9 cellular contexts compared by ENCODE assay signal in genomic region chr5:173065155-173065554, GRCh38. TPM values are rescaled to one million over a fixed set of nuclear protein-coding genes. Genes with fewer than 3 reads are reported as not detected.
DNase-seq lines count a peak whose midpoint lies in the region; ATAC-seq and TF ChIP-seq lines count a peak whose summit lies in the region.
"Had no signal": no experiment of that assay in that cellular context is flagged by ENCODE, and none has a peak within 500 bp of the region (broad histone marks: within the 10 kb centered on the region; RNA-seq: fewer than 3 reads in every experiment).

No MANE protein-coding gene starts in this region.

- no peaks in the 10 kb centered on the region for H4K20me1 ChIP-seq in MM.1S (ENCODE audit: insufficient read depth, low read length)

- H3K4me1 Mint-ChIP-seq in CD4-positive, alpha-beta memory T cell = peaks cover 48 to 87% (median 67%) of the 10 kb centered on the region in 4 donors
- peaks cover 68 to 86% of the 10 kb centered on the region in 2 donors for H3K4me1 Mint-ChIP-seq in immature natural killer cell
- H3K4me1 Mint-ChIP-seq in mesothelial cell of epicardium = no peaks in the 10 kb centered on the region

- POLR2A ChIA-PET in CD4-positive, alpha-beta memory T cell (lab: Charles Lee; ENCODE audit: partially characterized antibody) = interaction anchor here (1.8 to 2.1 kb wide), 2 partner anchors 8 to 295 kb away, joined by 5 to 10 read pairs; no protein-coding TSS in a partner anchor

- CTCF ChIA-PET in CD4-positive, alpha-beta memory T cell (lab: Charles Lee; ENCODE audit: partially characterized antibody) = interaction anchor here (1.0 to 2.8 kb wide), 3 partner anchors 81 to 89 kb away, joined by 3 to 7 read pairs (median 7); partner anchors contain the start of gene ATP6V0E1

- peaks cover 85% of the 10 kb centered on the region for H3K79me2 ChIP-seq in MM.1S (ENCODE audit: low read length)

- peak overlapping the region; percentile 58 to 89 (median 82) for H3K27ac Mint-ChIP-seq in CD4-positive, alpha-beta memory T cell
- peak overlapping the region; percentile 9 to 86 (median 58) for H3K27ac Mint-ChIP-seq in immature natural killer cell
- H3K27ac Mint-ChIP-seq in mesothelial cell of epicardium = no peak overlapping the region

- H3K36me3 Mint-ChIP-seq in CD4-positive, alpha-beta memory T cell = peaks cover 14 to 26% of the 10 kb centered on the region in 2 donors
- H3K36me3 Mint-ChIP-seq in immature natural killer cell (peaks cover 0 to 6% (median 3%) of the 10 kb centered on the region in 3 donors), mesothelial cell of epicardium (peaks cover 7% of the 10 kb centered on the region)

- DNase-seq in CD4-positive, alpha-beta memory T cell = peak in 1 of 5 donors; percentile 8
- peak; percentile 34 for DNase-seq in MM.1S
- no peak for DNase-seq in immature natural killer cell
- DNase-seq in mesothelial cell of epicardium (ENCODE audit: low spot score in 2 of 2, unreplicated experiment in 2 of 2) = no peak
- DNase-seq in HPDE6-E6E7 (ENCODE audit: extremely low spot score) = no peak
- DNase-seq in gastrocnemius medialis = no peak
- DNase-seq in ovary = no peak
- DNase-seq: NCI-H187 had no signal

- H3K9ac ChIP-seq in MM.1S (ENCODE audit: low read length) = no peak overlapping the region

- TF ChIP-seq CTCF in MM.1S (IDR thresholded peaks at IDR 0.05; ENCODE audit: low read length) (no peak), mesothelial cell of epicardium (IDR thresholded peaks at IDR 0.05; ENCODE audit: unreplicated experiment) (no peak), gastrocnemius medialis (IDR thresholded peaks at IDR 0.05 in 4 of 5, conservative IDR thresholded peaks at IDR 0.05 in 1 of 5) (no peak), ovary (IDR thresholded peaks at IDR 0.05) (no peak)

- H3K9me3 Mint-ChIP-seq in CD4-positive, alpha-beta memory T cell = no peaks in the 10 kb centered on the region
- H3K9me3 Mint-ChIP-seq in immature natural killer cell (no peaks in the 10 kb centered on the region), mesothelial cell of epicardium (peaks cover 4% of the 10 kb centered on the region)

- peak overlapping the region; percentile 57 for H3K4me2 ChIP-seq in MM.1S (ENCODE audit: low read depth, low read length)

- peak overlapping the region; percentile 34 for H3K27ac ChIP-seq in CD4-positive, alpha-beta memory T cell (ENCODE audit: low read depth, low read length)
- peak overlapping the region; percentile 9; the same call in 1 of the 2 replicates for H3K27ac ChIP-seq in MM.1S (ENCODE audit: low read length)
- no peak overlapping the region for H3K27ac ChIP-seq in gastrocnemius medialis
- no peak overlapping the region for H3K27ac ChIP-seq in ovary

- in situ Hi-C loops in gastrocnemius medialis (cut with MboI; ENCODE audit: low sequenced_read_pairs in 4 of 4) = no loop called here

- no peaks in the 10 kb centered on the region for H3K27me3 Mint-ChIP-seq in CD4-positive, alpha-beta memory T cell
- H3K27me3 Mint-ChIP-seq in immature natural killer cell (ENCODE audit: low read depth in 3 of 3) (no peaks in the 10 kb centered on the region), mesothelial cell of epicardium (ENCODE audit: low read depth) (no peaks in the 10 kb centered on the region)

- H3K27me3 ChIP-seq in CD4-positive, alpha-beta memory T cell (ENCODE audit: insufficient read depth, low read length) = no peaks in the 10 kb centered on the region
- H3K27me3 ChIP-seq in MM.1S (replicated peaks; ENCODE audit: insufficient read depth, low read length) (no peaks in the 10 kb centered on the region), gastrocnemius medialis (no peaks in the 10 kb centered on the region), ovary (no peaks in the 10 kb centered on the region)

- H3K4me3 ChIP-seq in CD4-positive, alpha-beta memory T cell (ENCODE audit: low read length in 2 of 2) = no peak overlapping the region
- H3K4me3 ChIP-seq in MM.1S (ENCODE audit: low read length) (peak overlapping the region; percentile 33; the same call in 1 of the 2 replicates), gastrocnemius medialis (no peak overlapping the region), ovary (no peak overlapping the region)

- intact Hi-C loops in CD4-positive, alpha-beta memory T cell (cut with micrococcal nuclease) = no loop called here
- intact Hi-C loops in gastrocnemius medialis (cut with DNase I; ENCODE audit: low total_unique reads) = no loop called here
- intact Hi-C loops in ovary (cut with DNase I) = no loop called here

- peak; percentile 49 for ATAC-seq in GM19351 (IDR thresholded peaks at IDR 0.05; ENCODE audit: unreplicated experiment)
- ATAC-seq in gastrocnemius medialis = no peak

- no peaks in the 10 kb centered on the region for H3K9me3 ChIP-seq in CD4-positive, alpha-beta memory T cell (ENCODE audit: control insufficient read depth in 1 of 2, low read length in 2 of 2)
- H3K9me3 ChIP-seq in MM.1S (replicated peaks; ENCODE audit: insufficient read depth, low read length) = no peaks in the 10 kb centered on the region
- H3K9me3 ChIP-seq in gastrocnemius medialis = no peaks in the 10 kb centered on the region
- no peaks in the 10 kb centered on the region for H3K9me3 ChIP-seq in ovary

- peaks cover 78% of the 10 kb centered on the region for H3K4me1 ChIP-seq in CD4-positive, alpha-beta memory T cell (ENCODE audit: insufficient read depth, low read length)
- no peaks in the 10 kb centered on the region for H3K4me1 ChIP-seq in MM.1S (ENCODE audit: low read length)
- peaks cover 11 to 13% of the 10 kb centered on the region in 2 donors for H3K4me1 ChIP-seq in gastrocnemius medialis
- H3K4me1 ChIP-seq in ovary (ENCODE audit: insufficient read depth) = peaks cover 14% of the 10 kb centered on the region

- no peaks in the 10 kb centered on the region for H3K9me2 ChIP-seq in MM.1S (replicated peaks; ENCODE audit: insufficient read depth, low read length)

- no peak for TF ChIP-seq POLR2A in gastrocnemius medialis (IDR thresholded peaks at IDR 0.05)
- no peak for TF ChIP-seq POLR2A in ovary (IDR thresholded peaks at IDR 0.05)

- no peaks in the 10 kb centered on the region for H3F3A ChIP-seq in MM.1S (ENCODE audit: insufficient read depth, low read length)

- H3K36me3 ChIP-seq in CD4-positive, alpha-beta memory T cell (ENCODE audit: insufficient read depth, low read length) = peaks cover 6% of the 10 kb centered on the region
- no peaks in the 10 kb centered on the region for H3K36me3 ChIP-seq in MM.1S (replicated peaks; ENCODE audit: insufficient read depth, low read length)
- H3K36me3 ChIP-seq in gastrocnemius medialis = no peaks in the 10 kb centered on the region
- H3K36me3 ChIP-seq in ovary = no peaks in the 10 kb centered on the region

- no peak for TF ChIP-seq EP300 in ovary (IDR thresholded peaks at IDR 0.05)

- H2AFZ ChIP-seq in MM.1S (ENCODE audit: low read length) = no peak overlapping the region

- H3K4me3 Mint-ChIP-seq in CD4-positive, alpha-beta memory T cell = peak overlapping the region; percentile 41 to 87 (median 75)
- H3K4me3 Mint-ChIP-seq in immature natural killer cell (peak overlapping the region in 4 of 5 donors; percentile 44 to 68 (median 56)), mesothelial cell of epicardium (no peak overlapping the region)

RNA-seq across cellular contexts. Expression of gene CREBRF, which starts 9.0 kb away (rescaled TPM):
- total RNA-seq in CD4-positive, alpha-beta memory T cell = 100 to 1,000 TPM; 102 TPM
- 10 to 100 TPM; 54.8 to 93.1 TPM for polyA plus RNA-seq in CD4-positive, alpha-beta memory T cell
- polyA plus RNA-seq in immature natural killer cell (10 to 100 TPM; 40.6 to 71.2 (median 48.5) TPM), ovary (10 to 100 TPM; 12.3 to 15.6 TPM)
- total RNA-seq in mesothelial cell of epicardium (17.8 to 20.3 TPM (median 19.1 TPM) in 3 replicates), gastrocnemius medialis (10 to 100 TPM; 20.3 to 35.0 (median 25.5) TPM), ovary (10 to 100 TPM; 25.2 to 45.9 (median 33.4) TPM)

Comparison
In these comparisons a context has a peak if more than half of its experiments do, and no peak if none do; other contexts are left out.
1. H3K27ac ChIP-seq: peak in CD4-positive, alpha-beta memory T cell (single experiment) and MM.1S (single experiment); none in gastrocnemius medialis (0 of 4) and ovary (0 of 2).